In the genomic region with DNA sequence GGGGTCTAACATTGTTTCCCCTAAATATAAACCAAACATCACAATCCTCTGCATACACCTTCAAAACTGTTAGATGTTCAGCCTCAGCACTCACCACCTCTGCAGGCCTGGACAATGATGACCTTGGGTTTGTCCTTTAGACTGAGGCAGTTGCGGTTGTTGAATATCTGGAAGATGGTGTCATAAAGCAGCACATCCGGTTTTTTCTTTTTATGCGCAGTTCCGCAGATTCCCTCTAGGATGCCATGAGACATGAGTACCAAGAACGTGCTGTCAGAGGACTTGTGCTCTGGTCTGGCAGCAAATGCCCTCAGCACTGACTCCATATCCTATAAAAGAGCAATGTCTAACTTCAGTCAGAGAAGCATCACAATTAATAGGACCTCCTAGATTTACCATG, we compare ENCODE assay signal across 13 cellular contexts. TPM values are rescaled to one million over a fixed set of nuclear protein-coding genes. Genes with fewer than 3 reads are reported as not detected.
A peak's percentile ranks its signal among the peaks of the same experiment; 100 is the strongest.
DNase-seq lines count a peak whose midpoint lies in the region; ATAC-seq and TF ChIP-seq lines count a peak whose summit lies in the region.
"Had no signal": no experiment of that assay in that cellular context is flagged by ENCODE, and none has a peak within 500 bp of the region (broad histone marks: within the 10 kb centered on the region; RNA-seq: fewer than 3 reads in every experiment).

No MANE protein-coding gene starts in this region.

- no peak overlapping the region for H3K4me3 Mint-ChIP-seq in activated CD4-positive, alpha-beta memory T cell treated with anti-CD3 and anti-CD28 coated beads for 36 hours
- H3K4me3 Mint-ChIP-seq in activated CD4-positive, alpha-beta memory T cell treated with anti-CD3 and anti-CD28 coated beads, Interleukin-2, amount 10 ng/mL, durations not matched to agents 7 days and 5 days = no peak overlapping the region
- no peak overlapping the region for H3K4me3 Mint-ChIP-seq in central memory CD8-positive, alpha-beta T cell
- H3K4me3 Mint-ChIP-seq: dendritic cell treated with granulocyte-macrophage colony-stimulating factor and Interleukin-4, amounts not matched to agents 40 ng/mL and 50 ng/mL, for 4 days; natural killer cell; stimulated activated naive CD8-positive, alpha-beta T cell treated with anti-CD3 and anti-CD28 coated beads, Interleukin-15, Interleukin-2, amounts not matched to agents 100 ng/mL and 50 ng/mL, for 24 hours had no signal

- peak; percentile 38 for ATAC-seq in HG03442 (IDR thresholded peaks at IDR 0.05; ENCODE audit: unreplicated experiment)
- peak; percentile 31 for ATAC-seq in central memory CD8-positive, alpha-beta T cell (replicated peaks; ENCODE audit: extremely low read depth, poor library complexity, severe bottlenecking)

- intact Hi-C loops in activated CD4-positive, alpha-beta memory T cell treated with anti-CD3 and anti-CD28 coated beads for 36 hours (cut with micrococcal nuclease) = loop anchor here (1.0 to 5.0 kb wide), 3 partner anchors 53 to 1318 kb away; no protein-coding TSS in a partner anchor
- intact Hi-C loops in thyroid gland (cut with DNase I) = no loop called here

- TF ChIP-seq CTCF in retinal pigment epithelial cell (conservative IDR thresholded peaks at IDR 0.05; ENCODE audit: low read depth, low read length) (peak; percentile 21), thyroid gland (IDR thresholded peaks at IDR 0.05) (no peak)

- WGBS in thyroid gland, 2 donors = 92 to 95% methylated on average over 5 of the region's 5 CpGs

- H3K4me1 ChIP-seq in thyroid gland = no peaks in the 10 kb centered on the region

- DNase-seq in activated CD4-positive, alpha-beta memory T cell treated with anti-CD3 and anti-CD28 coated beads for 36 hours = peak; percentile 15
- DNase-seq in activated CD4-positive, alpha-beta memory T cell treated with anti-CD3 and anti-CD28 coated beads, Interleukin-2, amount 10 ng/mL, durations not matched to agents 7 days and 5 days = no peak
- DNase-seq in central memory CD8-positive, alpha-beta T cell (ENCODE audit: low spot score in 2 of 2) = no peak
- DNase-seq in retinal pigment epithelial cell (ENCODE audit: low read depth) (no peak), GF-D8 (lab: John Stamatoyannopoulos, UW) (no peak), thyroid gland (no peak)
- no peak for DNase-seq in activated effector memory CD4-positive, alpha-beta T cell treated with Interleukin-2 at 50 U/mL for 16 hours
- DNase-seq: NCI-H1105 had no signal

- H3K4me3 ChIP-seq in retinal pigment epithelial cell (ENCODE audit: low read length) = no peak overlapping the region
- H3K4me3 ChIP-seq in thyroid gland (replicated peaks in 1 of 3) = no peak overlapping the region

- peaks cover 5% of the 10 kb centered on the region for H3K4me1 Mint-ChIP-seq in activated CD4-positive, alpha-beta memory T cell treated with anti-CD3 and anti-CD28 coated beads for 36 hours (ENCODE audit: low read depth)
- peaks cover 8% of the 10 kb centered on the region for H3K4me1 Mint-ChIP-seq in activated CD4-positive, alpha-beta memory T cell treated with anti-CD3 and anti-CD28 coated beads, Interleukin-2, amount 10 ng/mL, durations not matched to agents 7 days and 5 days
- peaks cover 9% of the 10 kb centered on the region for H3K4me1 Mint-ChIP-seq in central memory CD8-positive, alpha-beta T cell

- no peaks in the 10 kb centered on the region for H3K27me3 Mint-ChIP-seq in activated CD4-positive, alpha-beta memory T cell treated with anti-CD3 and anti-CD28 coated beads for 36 hours
- H3K27me3 Mint-ChIP-seq in activated CD4-positive, alpha-beta memory T cell treated with anti-CD3 and anti-CD28 coated beads, Interleukin-2, amount 10 ng/mL, durations not matched to agents 7 days and 5 days = no peaks in the 10 kb centered on the region
- no peaks in the 10 kb centered on the region for H3K27me3 Mint-ChIP-seq in central memory CD8-positive, alpha-beta T cell
- H3K27me3 Mint-ChIP-seq: dendritic cell treated with granulocyte-macrophage colony-stimulating factor and Interleukin-4, amounts not matched to agents 40 ng/mL and 50 ng/mL, for 4 days; stimulated activated naive CD8-positive, alpha-beta T cell treated with anti-CD3 and anti-CD28 coated beads, Interleukin-15, Interleukin-2, amounts not matched to agents 100 ng/mL and 50 ng/mL, for 24 hours had no signal

- POLR2A ChIA-PET in activated CD4-positive, alpha-beta memory T cell treated with anti-CD3 and anti-CD28 coated beads for 36 hours (lab: Charles Lee) = no interaction called here
- POLR2A ChIA-PET in activated CD4-positive, alpha-beta memory T cell treated with anti-CD3 and anti-CD28 coated beads, Interleukin-2, amount 10 ng/mL, durations not matched to agents 7 days and 5 days (lab: Charles Lee) = no interaction called here

- no peaks in the 10 kb centered on the region for H3K9me3 ChIP-seq in thyroid gland

- TF ChIP-seq POLR2A in thyroid gland (IDR thresholded peaks at IDR 0.05) = no peak

- no peaks in the 10 kb centered on the region for H3K36me3 ChIP-seq in thyroid gland

- CTCF ChIA-PET in activated CD4-positive, alpha-beta memory T cell treated with anti-CD3 and anti-CD28 coated beads for 36 hours (lab: Charles Lee) = interaction anchor here (0.5 to 2.0 kb wide), 7 partner anchors 11 to 465 kb away, joined by 3 to 5 read pairs (median 3); a partner anchor contains a TSS
- CTCF ChIA-PET in activated CD4-positive, alpha-beta memory T cell treated with anti-CD3 and anti-CD28 coated beads, Interleukin-2, amount 10 ng/mL, durations not matched to agents 7 days and 5 days (lab: Charles Lee) = interaction anchor here (1.0 to 1.3 kb wide), 3 partner anchors 13 to 46 kb away, joined by 3 to 6 read pairs (median 4); no protein-coding TSS in a partner anchor

- no peaks in the 10 kb centered on the region for H3K27me3 ChIP-seq in thyroid gland

- no peak overlapping the region for H3K27ac Mint-ChIP-seq in activated CD4-positive, alpha-beta memory T cell treated with anti-CD3 and anti-CD28 coated beads for 36 hours
- H3K27ac Mint-ChIP-seq in activated CD4-positive, alpha-beta memory T cell treated with anti-CD3 and anti-CD28 coated beads, Interleukin-2, amount 10 ng/mL, durations not matched to agents 7 days and 5 days = no peak overlapping the region
- H3K27ac Mint-ChIP-seq in central memory CD8-positive, alpha-beta T cell (ENCODE audit: low read depth) = no peak overlapping the region
- H3K27ac Mint-ChIP-seq: dendritic cell treated with granulocyte-macrophage colony-stimulating factor and Interleukin-4, amounts not matched to agents 40 ng/mL and 50 ng/mL, for 4 days; natural killer cell had no signal

- no peak overlapping the region for H3K27ac ChIP-seq in thyroid gland
- H3K27ac ChIP-seq: VCaP had no signal

- H3K9me3 Mint-ChIP-seq in activated CD4-positive, alpha-beta memory T cell treated with anti-CD3 and anti-CD28 coated beads for 36 hours = no peaks in the 10 kb centered on the region
- peaks cover under 1% of the 10 kb centered on the region for H3K9me3 Mint-ChIP-seq in activated CD4-positive, alpha-beta memory T cell treated with anti-CD3 and anti-CD28 coated beads, Interleukin-2, amount 10 ng/mL, durations not matched to agents 7 days and 5 days
- H3K9me3 Mint-ChIP-seq in central memory CD8-positive, alpha-beta T cell = no peaks in the 10 kb centered on the region
- H3K9me3 Mint-ChIP-seq: dendritic cell treated with granulocyte-macrophage colony-stimulating factor and Interleukin-4, amounts not matched to agents 40 ng/mL and 50 ng/mL, for 4 days; natural killer cell; stimulated activated naive CD8-positive, alpha-beta T cell treated with anti-CD3 and anti-CD28 coated beads, Interleukin-15, Interleukin-2, amounts not matched to agents 100 ng/mL and 50 ng/mL, for 24 hours had no signal

- H3K36me3 Mint-ChIP-seq in activated CD4-positive, alpha-beta memory T cell treated with anti-CD3 and anti-CD28 coated beads for 36 hours = no peaks in the 10 kb centered on the region
- H3K36me3 Mint-ChIP-seq in activated CD4-positive, alpha-beta memory T cell treated with anti-CD3 and anti-CD28 coated beads, Interleukin-2, amount 10 ng/mL, durations not matched to agents 7 days and 5 days (ENCODE audit: low read depth) = no peaks in the 10 kb centered on the region
- H3K36me3 Mint-ChIP-seq in central memory CD8-positive, alpha-beta T cell (ENCODE audit: insufficient read depth) = no peaks in the 10 kb centered on the region
- H3K36me3 Mint-ChIP-seq: natural killer cell had no signal

RNA-seq across cellular contexts. Expression of a gene that starts 22.8 kb away (rescaled TPM):
- not detected for total RNA-seq in activated CD4-positive, alpha-beta memory T cell treated with anti-CD3 and anti-CD28 coated beads for 36 hours
- under 1 TPM in 1 of 2 experiments, not detected in 1; 0.30 TPM for total RNA-seq in activated CD4-positive, alpha-beta memory T cell treated with anti-CD3 and anti-CD28 coated beads, Interleukin-2, amount 10 ng/mL, durations not matched to agents 7 days and 5 days
- total RNA-seq in thyroid gland = not detected

RNA-seq across cellular contexts. Expression of a gene that starts 31.8 kb away (rescaled TPM):
- total RNA-seq in activated CD4-positive, alpha-beta memory T cell treated with anti-CD3 and anti-CD28 coated beads for 36 hours = 10 to 100 TPM; 58.2 to 58.3 TPM
- total RNA-seq in activated CD4-positive, alpha-beta memory T cell treated with anti-CD3 and anti-CD28 coated beads, Interleukin-2, amount 10 ng/mL, durations not matched to agents 7 days and 5 days = 100 to 1,000 TPM; 138 TPM
- total RNA-seq in thyroid gland = 10 to 100 TPM; 26.0 to 62.3 (median 36.4) TPM

RNA-seq across cellular contexts. Expression of a gene that starts 34.8 kb away (rescaled TPM):
- total RNA-seq in activated CD4-positive, alpha-beta memory T cell treated with anti-CD3 and anti-CD28 coated beads for 36 hours = 10 to 100 TPM; 28.5 to 37.1 TPM
- total RNA-seq in activated CD4-positive, alpha-beta memory T cell treated with anti-CD3 and anti-CD28 coated beads, Interleukin-2, amount 10 ng/mL, durations not matched to agents 7 days and 5 days = 100 to 1,000 TPM; 130 to 132 TPM
- 10 to 100 TPM in 2 of 4 donors, 1 to 10 TPM in 2; 2.7 to 18.9 (median 9.2) TPM for total RNA-seq in thyroid gland

RNA-seq across cellular contexts. Expression of a gene that starts 45.0 kb away (rescaled TPM):
- 10 to 100 TPM in 1 of 2 experiments, 1 to 10 TPM in 1; 8.6 to 10.5 TPM for total RNA-seq in activated CD4-positive, alpha-beta memory T cell treated with anti-CD3 and anti-CD28 coated beads for 36 hours
- 100 to 1,000 TPM in 1 of 2 experiments, 10 to 100 TPM in 1; 98.1 to 101 TPM for total RNA-seq in activated CD4-positive, alpha-beta memory T cell treated with anti-CD3 and anti-CD28 coated beads, Interleukin-2, amount 10 ng/mL, durations not matched to agents 7 days and 5 days
- total RNA-seq in thyroid gland = 1 to 10 TPM in 3 of 4 donors, not detected in 1; 2.0 to 4.3 (median 2.8) TPM
